Comparison of ENCODE assay signal across 1 cellular context in genomic region chr12:112792306-112792705, GRCh38.
TF ChIP-seq lines count a peak whose summit lies in the region.

No MANE protein-coding gene starts in this region.

TF ChIP-seq in K562, 482 proteins besides CTCF, POLR2A, EP300 and RAD21 (continued from another document):
- TF ChIP-seq NFIC (IDR thresholded peaks at IDR 0.05): peak; percentile 18; the same call in 1 of the 2 replicates
